Comparison of ENCODE assay signal across 10 cellular contexts in the genomic region with DNA sequence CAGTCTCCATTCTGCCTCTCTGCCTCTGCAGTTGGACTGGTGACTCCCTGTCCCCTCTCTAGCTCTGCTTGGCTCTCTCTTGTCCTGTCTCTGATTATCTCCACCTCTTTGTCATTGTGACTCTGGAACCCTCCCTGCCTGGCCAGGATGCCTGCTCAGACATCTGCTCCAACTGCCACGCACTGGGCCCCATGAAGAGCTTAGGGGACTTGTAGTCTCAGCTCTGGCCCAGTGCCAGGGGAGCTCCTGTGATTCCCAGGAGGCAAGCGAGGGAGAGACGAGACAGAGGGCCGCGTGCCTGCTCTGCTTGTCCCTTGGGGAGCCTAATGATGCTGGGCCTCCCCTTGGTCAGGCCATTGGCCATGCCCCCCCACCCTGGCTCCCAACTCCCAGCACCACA. TPM values are rescaled to one million over a fixed set of nuclear protein-coding genes. Genes with fewer than 3 reads are reported as not detected.
DNase-seq lines count a peak whose midpoint lies in the region; ATAC-seq and TF ChIP-seq lines count a peak whose summit lies in the region.
"Had no signal": no experiment of that assay in that cellular context is flagged by ENCODE, and none has a peak within 500 bp of the region (broad histone marks: within the 10 kb centered on the region; RNA-seq: fewer than 3 reads in every experiment).

No MANE protein-coding gene starts in this region.

- DNase-seq in NCI-H1092 (lab: John Stamatoyannopoulos, UW) = peak; percentile 37
- peak; percentile 99 for DNase-seq in NCI-H82 (lab: John Stamatoyannopoulos, UW)
- DNase-seq in smooth muscle cell (lab: John Stamatoyannopoulos, UW; ENCODE audit: unreplicated experiment) = no peak
- DNase-seq in HEK293T (ENCODE audit: extremely low spot score) = no peak
- no peak for DNase-seq in CD1c-positive myeloid dendritic cell (ENCODE audit: extremely low spot score)
- no peak for DNase-seq in hippocampal formation (lab: John Stamatoyannopoulos, UW)
- DNase-seq: NCI-H446, T-helper 9 cell had no signal

- ATAC-seq in gastroesophageal sphincter (no peak), HG03175 (IDR thresholded peaks at IDR 0.05; ENCODE audit: unreplicated experiment) (no peak)

- H3K79me2 ChIP-seq in smooth muscle cell (ENCODE audit: low read depth) = no peaks in the 10 kb centered on the region

- POLR2A ChIA-PET in HEK293T (lab: Yijun Ruan, JAX) = interaction anchor here (0.7 kb wide), 2 partner anchors 26 to 32 kb away, joined by 3 read pairs; a partner anchor contains a TSS

- no peak for TF ChIP-seq POLR2A in gastroesophageal sphincter (IDR thresholded peaks at IDR 0.05)

- H3K27me3 ChIP-seq in gastroesophageal sphincter (no peaks in the 10 kb centered on the region), smooth muscle cell (ENCODE audit: low read depth) (no peaks in the 10 kb centered on the region)

- H3K27ac ChIP-seq in gastroesophageal sphincter = peak overlapping the region in 3 of 4 donors; percentile 73 to 81 (median 74)
- peak overlapping the region; percentile 4 for H3K27ac ChIP-seq in smooth muscle cell (ENCODE audit: low read depth)

- H2AFZ ChIP-seq in smooth muscle cell (ENCODE audit: low read depth) = peak overlapping the region; percentile 84

- no peaks in the 10 kb centered on the region for H3K36me3 ChIP-seq in gastroesophageal sphincter
- no peaks in the 10 kb centered on the region for H3K36me3 ChIP-seq in smooth muscle cell (ENCODE audit: low read depth)

- WGBS in gastroesophageal sphincter (ENCODE audit: low coverage in 1 of 2), 2 donors = 67 to 90% methylated on average over 1 to 2 of the region's 5 CpGs
- 41% methylated on average over 5 of the region's 5 CpGs for WGBS in smooth muscle cell (ENCODE audit: low lambda C conversion rate)

- no peak for TF ChIP-seq CTCF in gastroesophageal sphincter (IDR thresholded peaks at IDR 0.05)
- no peak for TF ChIP-seq CTCF in smooth muscle cell (IDR thresholded peaks at IDR 0.05; ENCODE audit: borderline replicate concordance, insufficient read depth, poor library complexity, severe bottlenecking)

- H3F3A ChIP-seq in smooth muscle cell (ENCODE audit: low read depth) = peaks cover 9% of the 10 kb centered on the region

- H3K4me3 ChIP-seq in gastroesophageal sphincter (no peak overlapping the region), smooth muscle cell (no peak overlapping the region)

- H3K4me2 ChIP-seq in smooth muscle cell = peak overlapping the region; percentile 37

- no peaks in the 10 kb centered on the region for H4K20me1 ChIP-seq in smooth muscle cell (ENCODE audit: low read depth)

- TF ChIP-seq EP300 in gastroesophageal sphincter (IDR thresholded peaks at IDR 0.05) = no peak

- CTCF ChIA-PET in HEK293T (lab: Yijun Ruan, JAX) = interaction anchor here (1.2 to 1.8 kb wide), 2 partner anchors 8 to 18 kb away, joined by 4 to 5 read pairs; no protein-coding TSS in a partner anchor

- H3K4me1 ChIP-seq in gastroesophageal sphincter (peaks cover 0 to 90% (median 41%) of the 10 kb centered on the region in 3 donors), smooth muscle cell (ENCODE audit: low read depth) (peaks cover 9% of the 10 kb centered on the region)

- H3K9me3 ChIP-seq in gastroesophageal sphincter (no peaks in the 10 kb centered on the region), smooth muscle cell (replicated peaks; ENCODE audit: low read depth) (no peaks in the 10 kb centered on the region)

- no peak overlapping the region for H3K9ac ChIP-seq in smooth muscle cell (ENCODE audit: low read depth)

TF ChIP-seq in HEK293T, 16 proteins besides CTCF, POLR2A, EP300 and RAD21:
- TF ChIP-seq L3MBTL2 (conservative IDR thresholded peaks at IDR 0.05) = no peak
- no peak for TF ChIP-seq SUZ12 (IDR thresholded peaks at IDR 0.05)
- no peak for TF ChIP-seq BHLHE40 (IDR thresholded peaks at IDR 0.05; ENCODE audit: borderline replicate concordance)
- no peak for TF ChIP-seq FOXK2 (IDR thresholded peaks at IDR 0.05)
- TF ChIP-seq CTBP1 (IDR thresholded peaks at IDR 0.05; ENCODE audit: borderline replicate concordance) = no peak
- no peak for TF ChIP-seq SP1 (IDR thresholded peaks at IDR 0.05)
- TF ChIP-seq NFRKB (IDR thresholded peaks at IDR 0.05) = no peak
- TF ChIP-seq, protein P1, sequence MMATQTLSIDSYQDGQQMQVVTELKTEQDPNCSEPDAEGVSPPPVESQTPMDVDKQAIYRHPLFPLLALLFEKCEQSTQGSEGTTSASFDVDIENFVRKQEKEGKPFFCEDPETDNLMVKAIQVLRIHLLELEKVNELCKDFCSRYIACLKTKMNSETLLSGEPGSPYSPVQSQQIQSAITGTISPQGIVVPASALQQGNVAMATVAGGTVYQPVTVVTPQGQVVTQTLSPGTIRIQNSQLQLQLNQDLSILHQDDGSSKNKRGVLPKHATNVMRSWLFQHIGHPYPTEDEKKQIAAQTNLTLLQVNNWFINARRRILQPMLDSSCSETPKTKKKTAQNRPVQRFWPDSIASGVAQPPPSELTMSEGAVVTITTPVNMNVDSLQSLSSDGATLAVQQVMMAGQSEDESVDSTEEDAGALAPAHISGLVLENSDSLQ (IDR thresholded peaks at IDR 0.05) = no peak
- TF ChIP-seq ARNT (IDR thresholded peaks at IDR 0.05) = no peak
- no peak for TF ChIP-seq HDGF (IDR thresholded peaks at IDR 0.05; ENCODE audit: borderline replicate concordance)
- TF ChIP-seq TARDBP (IDR thresholded peaks at IDR 0.05) = no peak
- TF ChIP-seq FOXA1 (IDR thresholded peaks at IDR 0.05) = no peak
- no peak for TF ChIP-seq ZNF384 (IDR thresholded peaks at IDR 0.05)
- TF ChIP-seq ELF4 (IDR thresholded peaks at IDR 0.05) = no peak
- TF ChIP-seq FOXM1 (IDR thresholded peaks at IDR 0.05; ENCODE audit: borderline replicate concordance) = no peak
- no peak for TF ChIP-seq LEF1 (IDR thresholded peaks at IDR 0.05; ENCODE audit: borderline replicate concordance)

RNA-seq across cellular contexts. Expression of a gene that starts 26.2 kb away (rescaled TPM):
- 1,000 to 10,000 TPM in 3 of 4 donors, 100 to 1,000 TPM in 1; 775 to 1,945 (median 1,298) TPM for total RNA-seq in gastroesophageal sphincter
- 1,004 and 1,042 TPM in 2 replicates for total RNA-seq in smooth muscle cell
- 708 and 743 TPM in 2 replicates for polyA plus RNA-seq in smooth muscle cell

RNA-seq across cellular contexts. Expression of a gene that starts 34.5 kb away (rescaled TPM):
- total RNA-seq in gastroesophageal sphincter (10 to 100 TPM; 10.2 to 18.1 (median 14.7) TPM), smooth muscle cell (25.0 and 26.8 TPM in 2 replicates)
- 12.4 and 13.3 TPM in 2 replicates for polyA plus RNA-seq in smooth muscle cell

RNA-seq across cellular contexts. Expression of a gene that starts 38.5 kb away (rescaled TPM):
- total RNA-seq in gastroesophageal sphincter (10 to 100 TPM; 10.6 to 21.4 (median 19.5) TPM), smooth muscle cell (39.6 and 43.0 TPM in 2 replicates)
- polyA plus RNA-seq in smooth muscle cell = 33.8 and 38.4 TPM in 2 replicates

RNA-seq across cellular contexts. Expression of a gene that starts 47.0 kb away (rescaled TPM):
- 10 to 100 TPM; 12.6 to 20.2 (median 13.8) TPM for total RNA-seq in gastroesophageal sphincter
- 6.2 and 16.1 TPM in 2 replicates for total RNA-seq in smooth muscle cell
- 38.6 and 49.7 TPM in 2 replicates for polyA plus RNA-seq in smooth muscle cell

RNA-seq across cellular contexts. Expression of a gene that starts 48.0 kb away (rescaled TPM):
- total RNA-seq in gastroesophageal sphincter (10 to 100 TPM; 34.6 to 46.8 (median 45.1) TPM), smooth muscle cell (17.8 and 18.9 TPM in 2 replicates)
- polyA plus RNA-seq in smooth muscle cell = 26.2 and 31.4 TPM in 2 replicates

Comparison
In these comparisons a context has a peak if more than half of its experiments do, and no peak if none do; other contexts are left out.
1. DNase-seq: peak in NCI-H1092 (single experiment) and NCI-H82 (single experiment); none in smooth muscle cell (single experiment), HEK293T (single experiment), CD1c-positive myeloid dendritic cell (single experiment) and hippocampal formation (0 of 2).